Comparison of ENCODE assay signal across 1 cellular context in genomic region chr20:64177787-64178186, GRCh38.
TF ChIP-seq lines count a peak whose summit lies in the region.

No MANE protein-coding gene starts in this region.

TF ChIP-seq in WTC11, 78 proteins besides CTCF, POLR2A, EP300 and RAD21 (continued from another document):
- TF ChIP-seq ARID4B (CRISPR knock-in tag; IDR thresholded peaks at IDR 0.05; ENCODE audit: borderline replicate concordance) = no peak
- TF ChIP-seq OVOL2 (CRISPR knock-in tag; IDR thresholded peaks at IDR 0.05; ENCODE audit: borderline replicate concordance) = no peak
- no peak for TF ChIP-seq PRDM15 (CRISPR knock-in tag; IDR thresholded peaks at IDR 0.05)
- no peak for TF ChIP-seq ATF2 (CRISPR knock-in tag; IDR thresholded peaks at IDR 0.05; ENCODE audit: borderline replicate concordance, low read depth)
- no peak for TF ChIP-seq IRF2 (CRISPR knock-in tag; IDR thresholded peaks at IDR 0.05; ENCODE audit: borderline replicate concordance, low read depth)
- no peak for TF ChIP-seq ZNF423 (CRISPR knock-in tag; IDR thresholded peaks at IDR 0.05)
- no peak for TF ChIP-seq FOXK1 (CRISPR knock-in tag; IDR thresholded peaks at IDR 0.05)
- no peak for TF ChIP-seq AFF4 (CRISPR knock-in tag; IDR thresholded peaks at IDR 0.05; ENCODE audit: borderline replicate concordance)
- no peak for TF ChIP-seq CDX4 (CRISPR knock-in tag; IDR thresholded peaks at IDR 0.05; ENCODE audit: borderline replicate concordance)
- TF ChIP-seq CREB1 (CRISPR knock-in tag; IDR thresholded peaks at IDR 0.05) = no peak
- no peak for TF ChIP-seq TP53 (CRISPR knock-in tag; IDR thresholded peaks at IDR 0.05)
- TF ChIP-seq TEAD1 (CRISPR knock-in tag; IDR thresholded peaks at IDR 0.05) = no peak
- no peak for TF ChIP-seq ZNF512 (CRISPR knock-in tag; IDR thresholded peaks at IDR 0.05; ENCODE audit: borderline replicate concordance)
